Comparison of ENCODE assay signal across 17 cellular contexts in the genomic region with DNA sequence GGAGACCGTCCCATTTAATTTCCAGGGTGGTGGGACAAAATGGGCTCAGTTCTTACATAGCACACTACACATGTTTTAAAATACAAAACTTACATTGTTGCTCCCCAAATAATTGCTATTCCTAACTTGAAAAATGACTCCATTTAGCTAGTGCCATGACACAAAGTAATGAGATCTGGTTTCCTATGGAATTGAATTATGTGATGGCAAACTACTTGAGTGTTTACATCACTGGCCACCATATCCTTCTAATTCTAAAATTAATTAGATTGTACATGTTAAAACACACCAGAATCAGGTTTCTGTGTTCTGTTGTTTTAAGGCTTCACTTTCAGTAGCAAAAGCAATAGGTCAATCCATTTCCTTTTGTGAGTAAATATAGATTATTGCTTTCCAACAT.
"Had no signal": no experiment of that assay in that cellular context is flagged by ENCODE, and none has a peak within 500 bp of the region (broad histone marks: within the 10 kb centered on the region; RNA-seq: fewer than 3 reads in every experiment).

No MANE protein-coding gene starts in this region.

- H3K27me3 ChIP-seq: brain microvascular endothelial cell, gastroesophageal sphincter, tibial nerve, uterus had no signal

- H3K9me3 Mint-ChIP-seq: activated naive CD8-positive, alpha-beta T cell treated with anti-CD3 and anti-CD28 coated beads, Interleukin-2, amount 10 ng/mL, durations not matched to agents 7 days and 5 days; dendritic cell treated with granulocyte-macrophage colony-stimulating factor and Interleukin-4, amounts not matched to agents 40 ng/mL and 50 ng/mL, for 4 days; effector memory CD8-positive, alpha-beta T cell; naive B cell; stimulated activated effector memory CD8-positive, alpha-beta T cell treated with anti-CD3 and anti-CD28 coated beads, Interleukin-12 subunit alpha, Interleukin-12 subunit beta, amount 100 ng/mL, for 72 hours; T-helper 2 cell treated with Interferon-gamma antibody and Interleukin-4, amounts not matched to agents 5 μg/mL and 100 μg/mL, for 36 hours had no signal

- H3K36me3 ChIP-seq: brain microvascular endothelial cell, tibial nerve, uterus had no signal

- H2AFZ ChIP-seq: parathyroid adenoma had no signal

- H3K27me3 Mint-ChIP-seq: activated CD4-positive, alpha-beta T cell treated with anti-CD3 and anti-CD28 coated beads, Interleukin-2, amount 10 ng/mL, durations not matched to agents 7 days and 5 days; activated naive CD8-positive, alpha-beta T cell treated with anti-CD3 and anti-CD28 coated beads, Interleukin-2, amount 10 ng/mL, durations not matched to agents 7 days and 5 days; dendritic cell treated with granulocyte-macrophage colony-stimulating factor and Interleukin-4, amounts not matched to agents 40 ng/mL and 50 ng/mL, for 4 days; effector memory CD8-positive, alpha-beta T cell; naive B cell had no signal

- H3K4me3 ChIP-seq: gastroesophageal sphincter, tibial nerve, uterus had no signal

- H3K27ac Mint-ChIP-seq: activated CD4-positive, alpha-beta T cell treated with anti-CD3 and anti-CD28 coated beads, Interleukin-2, amount 10 ng/mL, durations not matched to agents 7 days and 5 days; activated naive CD8-positive, alpha-beta T cell treated with anti-CD3 and anti-CD28 coated beads, Interleukin-2, amount 10 ng/mL, durations not matched to agents 7 days and 5 days; dendritic cell treated with granulocyte-macrophage colony-stimulating factor and Interleukin-4, amounts not matched to agents 40 ng/mL and 50 ng/mL, for 4 days; effector memory CD8-positive, alpha-beta T cell; naive B cell; stimulated activated effector memory CD8-positive, alpha-beta T cell treated with anti-CD3 and anti-CD28 coated beads, Interleukin-12 subunit alpha, Interleukin-12 subunit beta, amount 100 ng/mL, for 72 hours; T-helper 2 cell treated with Interferon-gamma antibody and Interleukin-4, amounts not matched to agents 5 μg/mL and 100 μg/mL, for 36 hours had no signal

- H3K27ac ChIP-seq: brain microvascular endothelial cell, gastroesophageal sphincter, parathyroid adenoma, uterus had no signal

- H3K9ac ChIP-seq: parathyroid adenoma had no signal

- DNase-seq: activated CD4-positive, alpha-beta T cell treated with anti-CD3 and anti-CD28 coated beads, Interleukin-2, amount 10 ng/mL, durations not matched to agents 7 days and 5 days; activated CD4-positive, CD25-positive, alpha-beta regulatory T cell; activated CD8-positive, alpha-beta memory T cell treated with anti-CD3 and anti-CD28 coated beads, Interleukin-2, amount 50 U/mL, for 48 hours; activated gamma-delta T cell treated with Interleukin-2 at 50 U/mL for 16 hours; activated naive CD8-positive, alpha-beta T cell treated with anti-CD3 and anti-CD28 coated beads, Interleukin-2, amount 10 ng/mL, durations not matched to agents 7 days and 5 days; brain microvascular endothelial cell; effector memory CD8-positive, alpha-beta T cell; islet precursor cell; mammary epithelial cell; naive B cell; uterus had no signal

- H3K4me1 ChIP-seq: parathyroid adenoma had no signal

- H3K36me3 Mint-ChIP-seq: activated naive CD8-positive, alpha-beta T cell treated with anti-CD3 and anti-CD28 coated beads, Interleukin-2, amount 10 ng/mL, durations not matched to agents 7 days and 5 days; naive B cell had no signal

- H3K9me3 ChIP-seq: gastroesophageal sphincter, tibial nerve, uterus had no signal

- H3K4me3 Mint-ChIP-seq: activated CD4-positive, alpha-beta T cell treated with anti-CD3 and anti-CD28 coated beads, Interleukin-2, amount 10 ng/mL, durations not matched to agents 7 days and 5 days; activated naive CD8-positive, alpha-beta T cell treated with anti-CD3 and anti-CD28 coated beads, Interleukin-2, amount 10 ng/mL, durations not matched to agents 7 days and 5 days; dendritic cell treated with granulocyte-macrophage colony-stimulating factor and Interleukin-4, amounts not matched to agents 40 ng/mL and 50 ng/mL, for 4 days; effector memory CD8-positive, alpha-beta T cell; naive B cell; stimulated activated effector memory CD8-positive, alpha-beta T cell treated with anti-CD3 and anti-CD28 coated beads, Interleukin-12 subunit alpha, Interleukin-12 subunit beta, amount 100 ng/mL, for 72 hours; T-helper 2 cell treated with Interferon-gamma antibody and Interleukin-4, amounts not matched to agents 5 μg/mL and 100 μg/mL, for 36 hours had no signal
